In genomic region chr4:80846210-80846609, GRCh38 we compare ENCODE assay signal across 8 cellular contexts.
"Had no signal": no experiment of that assay in that cellular context is flagged by ENCODE, and none has a peak within 500 bp of the region (broad histone marks: within the 10 kb centered on the region; RNA-seq: fewer than 3 reads in every experiment).

No MANE protein-coding gene starts in this region.

- H3K27ac ChIP-seq: KMS-11 had no signal

- H3K4me1 ChIP-seq: HAP-1 had no signal

- H3K36me3 ChIP-seq: HAP-1 had no signal

- DNase-seq: GOT3, H7, HFFc6, IMR-90, Karpas-422, KBM-7 had no signal

- H3K4me3 Mint-ChIP-seq: HFFc6 had no signal

- H3K9me3 ChIP-seq: HAP-1 had no signal

- H3K4me3 ChIP-seq: HAP-1 had no signal

- H3K9ac ChIP-seq: KMS-11 had no signal

- H3K27ac Mint-ChIP-seq: HFFc6 had no signal

- H3K4me2 ChIP-seq: KMS-11 had no signal
